ENCODE assay signal across 1 cellular context in the genomic region with DNA sequence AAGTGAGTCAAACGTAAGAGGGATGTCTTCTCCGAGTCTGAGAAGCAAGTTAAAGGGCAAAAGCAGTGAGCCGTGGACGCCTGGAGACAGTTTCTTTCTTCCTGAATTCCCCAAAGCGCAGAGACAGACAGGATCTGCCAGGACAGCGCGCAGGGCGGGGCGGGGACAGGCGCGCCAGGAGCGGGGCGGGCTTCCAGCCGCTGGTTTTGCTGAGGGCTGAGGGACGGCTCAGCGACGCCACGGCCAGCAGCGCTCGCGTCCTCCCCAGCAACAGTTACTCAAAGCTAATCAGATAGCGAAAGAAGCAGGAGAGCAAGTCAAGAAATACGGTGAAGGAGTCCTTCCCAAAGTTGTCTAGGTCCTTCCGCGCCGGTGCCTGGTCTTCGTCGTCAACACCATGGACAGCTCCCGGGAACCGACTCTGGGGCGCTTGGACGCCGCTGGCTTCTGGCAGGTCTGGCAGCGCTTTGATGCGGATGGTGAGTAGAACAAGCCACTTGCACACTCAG.
TF ChIP-seq lines count a peak whose summit lies in the region.

A gene with protein sequence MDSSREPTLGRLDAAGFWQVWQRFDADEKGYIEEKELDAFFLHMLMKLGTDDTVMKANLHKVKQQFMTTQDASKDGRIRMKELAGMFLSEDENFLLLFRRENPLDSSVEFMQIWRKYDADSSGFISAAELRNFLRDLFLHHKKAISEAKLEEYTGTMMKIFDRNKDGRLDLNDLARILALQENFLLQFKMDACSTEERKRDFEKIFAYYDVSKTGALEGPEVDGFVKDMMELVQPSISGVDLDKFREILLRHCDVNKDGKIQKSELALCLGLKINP (plus strand): TSS at position 209 of the 509 bp plus-strand sequence. CDS start 189 bp downstream, at position 398.

TF ChIP-seq in SK-N-SH treated with all-trans-retinoic acid at 6 μM for 48 hours, 23 proteins besides CTCF, POLR2A, EP300 and RAD21 (continued from another document):
- TF ChIP-seq, protein P1, sequence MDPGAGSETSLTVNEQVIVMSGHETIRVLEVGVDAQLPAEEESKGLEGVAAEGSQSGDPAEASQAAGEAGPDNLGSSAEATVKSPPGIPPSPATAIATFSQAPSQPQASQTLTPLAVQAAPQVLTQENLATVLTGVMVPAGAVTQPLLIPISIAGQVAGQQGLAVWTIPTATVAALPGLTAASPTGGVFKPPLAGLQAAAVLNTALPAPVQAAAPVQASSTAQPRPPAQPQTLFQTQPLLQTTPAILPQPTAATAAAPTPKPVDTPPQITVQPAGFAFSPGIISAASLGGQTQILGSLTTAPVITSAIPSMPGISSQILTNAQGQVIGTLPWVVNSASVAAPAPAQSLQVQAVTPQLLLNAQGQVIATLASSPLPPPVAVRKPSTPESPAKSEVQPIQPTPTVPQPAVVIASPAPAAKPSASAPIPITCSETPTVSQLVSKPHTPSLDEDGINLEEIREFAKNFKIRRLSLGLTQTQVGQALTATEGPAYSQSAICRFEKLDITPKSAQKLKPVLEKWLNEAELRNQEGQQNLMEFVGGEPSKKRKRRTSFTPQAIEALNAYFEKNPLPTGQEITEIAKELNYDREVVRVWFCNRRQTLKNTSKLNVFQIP (CRISPR knock-in tag; IDR thresholded peaks at IDR 0.05; ENCODE audit: borderline replicate concordance, low read depth): no peak
- TF ChIP-seq GLIS3 (CRISPR knock-in tag; IDR thresholded peaks at IDR 0.05): no peak
- no peak for TF ChIP-seq ESRRG (CRISPR knock-in tag; IDR thresholded peaks at IDR 0.05)
- TF ChIP-seq, protein P2, sequence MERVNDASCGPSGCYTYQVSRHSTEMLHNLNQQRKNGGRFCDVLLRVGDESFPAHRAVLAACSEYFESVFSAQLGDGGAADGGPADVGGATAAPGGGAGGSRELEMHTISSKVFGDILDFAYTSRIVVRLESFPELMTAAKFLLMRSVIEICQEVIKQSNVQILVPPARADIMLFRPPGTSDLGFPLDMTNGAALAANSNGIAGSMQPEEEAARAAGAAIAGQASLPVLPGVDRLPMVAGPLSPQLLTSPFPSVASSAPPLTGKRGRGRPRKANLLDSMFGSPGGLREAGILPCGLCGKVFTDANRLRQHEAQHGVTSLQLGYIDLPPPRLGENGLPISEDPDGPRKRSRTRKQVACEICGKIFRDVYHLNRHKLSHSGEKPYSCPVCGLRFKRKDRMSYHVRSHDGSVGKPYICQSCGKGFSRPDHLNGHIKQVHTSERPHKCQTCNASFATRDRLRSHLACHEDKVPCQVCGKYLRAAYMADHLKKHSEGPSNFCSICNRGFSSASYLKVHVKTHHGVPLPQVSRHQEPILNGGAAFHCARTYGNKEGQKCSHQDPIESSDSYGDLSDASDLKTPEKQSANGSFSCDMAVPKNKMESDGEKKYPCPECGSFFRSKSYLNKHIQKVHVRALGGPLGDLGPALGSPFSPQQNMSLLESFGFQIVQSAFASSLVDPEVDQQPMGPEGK (CRISPR knock-in tag; IDR thresholded peaks at IDR 0.05; ENCODE audit: borderline replicate concordance): no peak
- no peak for TF ChIP-seq TOX (CRISPR knock-in tag; IDR thresholded peaks at IDR 0.05; ENCODE audit: borderline replicate concordance)
- TF ChIP-seq, protein P3, sequence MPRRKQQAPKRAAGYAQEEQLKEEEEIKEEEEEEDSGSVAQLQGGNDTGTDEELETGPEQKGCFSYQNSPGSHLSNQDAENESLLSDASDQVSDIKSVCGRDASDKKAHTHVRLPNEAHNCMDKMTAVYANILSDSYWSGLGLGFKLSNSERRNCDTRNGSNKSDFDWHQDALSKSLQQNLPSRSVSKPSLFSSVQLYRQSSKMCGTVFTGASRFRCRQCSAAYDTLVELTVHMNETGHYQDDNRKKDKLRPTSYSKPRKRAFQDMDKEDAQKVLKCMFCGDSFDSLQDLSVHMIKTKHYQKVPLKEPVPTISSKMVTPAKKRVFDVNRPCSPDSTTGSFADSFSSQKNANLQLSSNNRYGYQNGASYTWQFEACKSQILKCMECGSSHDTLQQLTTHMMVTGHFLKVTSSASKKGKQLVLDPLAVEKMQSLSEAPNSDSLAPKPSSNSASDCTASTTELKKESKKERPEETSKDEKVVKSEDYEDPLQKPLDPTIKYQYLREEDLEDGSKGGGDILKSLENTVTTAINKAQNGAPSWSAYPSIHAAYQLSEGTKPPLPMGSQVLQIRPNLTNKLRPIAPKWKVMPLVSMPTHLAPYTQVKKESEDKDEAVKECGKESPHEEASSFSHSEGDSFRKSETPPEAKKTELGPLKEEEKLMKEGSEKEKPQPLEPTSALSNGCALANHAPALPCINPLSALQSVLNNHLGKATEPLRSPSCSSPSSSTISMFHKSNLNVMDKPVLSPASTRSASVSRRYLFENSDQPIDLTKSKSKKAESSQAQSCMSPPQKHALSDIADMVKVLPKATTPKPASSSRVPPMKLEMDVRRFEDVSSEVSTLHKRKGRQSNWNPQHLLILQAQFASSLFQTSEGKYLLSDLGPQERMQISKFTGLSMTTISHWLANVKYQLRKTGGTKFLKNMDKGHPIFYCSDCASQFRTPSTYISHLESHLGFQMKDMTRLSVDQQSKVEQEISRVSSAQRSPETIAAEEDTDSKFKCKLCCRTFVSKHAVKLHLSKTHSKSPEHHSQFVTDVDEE (CRISPR knock-in tag; IDR thresholded peaks at IDR 0.05): 0 out of 2 replicates have a peak, but pooled peaks have one; percentile 47
- no peak; the same call in 1 of the 2 replicates for TF ChIP-seq ISL1 (CRISPR knock-in tag; IDR thresholded peaks at IDR 0.05)
- TF ChIP-seq ZNF70 (CRISPR knock-in tag; IDR thresholded peaks at IDR 0.05): no peak
- no peak for TF ChIP-seq PPARA (CRISPR knock-in tag; IDR thresholded peaks at IDR 0.05; ENCODE audit: borderline replicate concordance)
- no peak for TF ChIP-seq TCF4 (CRISPR knock-in tag; IDR thresholded peaks at IDR 0.05; ENCODE audit: borderline replicate concordance)
- no peak for TF ChIP-seq OSR1 (CRISPR knock-in tag; IDR thresholded peaks at IDR 0.05)
- no peak for TF ChIP-seq ZFP30 (CRISPR knock-in tag; IDR thresholded peaks at IDR 0.05)
